ENCODE assay signal across 8 cellular contexts in genomic region chr1:200409761-200410565, GRCh38. TPM values are rescaled to one million over a fixed set of nuclear protein-coding genes. Genes with fewer than 3 reads are reported as not detected.
DNase-seq lines count a peak whose midpoint lies in the region; ATAC-seq and TF ChIP-seq lines count a peak whose summit lies in the region.

ZNF281 (minus strand) TSS chr1:200410036; CDS start chr1:200409705, 331 bp downstream.

- H3K4me1 ChIP-seq in spleen = peaks cover 26 to 55% (median 51%) of the 10 kb centered on the region in 6 donors

- DNase-seq in AG20443 (ENCODE audit: low spot score) (peak; percentile 99), NCI-H446 (lab: John Stamatoyannopoulos, UW) (peak; percentile 85 to 96), inferior parietal cortex (ENCODE audit: extremely low spot score) (peak; percentile 96), spleen (peak; percentile 99)
- DNase-seq in activated CD4-positive, CD25-positive, alpha-beta regulatory T cell (lab: John Stamatoyannopoulos, UW) = peak; percentile 85 to 90 (median 88)
- DNase-seq in central memory CD4-positive, alpha-beta T cell = peak; percentile 93

- peak in 2 of 3 donors; percentile 14 to 60 for TF ChIP-seq POLR2A in spleen (IDR thresholded peaks at IDR 0.05)

- H3K27ac ChIP-seq in spleen = peak within 1 kb of the TSS; percentile 67 to 97 (median 92)

- H3K36me3 ChIP-seq in spleen = peaks cover 0 to 24% (median 0%) of the 10 kb centered on the region in 6 donors

- ATAC-seq in GM19043 (IDR thresholded peaks at IDR 0.05; ENCODE audit: low read depth, unreplicated experiment) = peak; percentile 91
- ATAC-seq in HG03354 (IDR thresholded peaks at IDR 0.05; ENCODE audit: poor library complexity, severe bottlenecking, unreplicated experiment) = peak; percentile 93

- peak in 1 of 11 experiments; percentile 18 for TF ChIP-seq CTCF in spleen (IDR thresholded peaks at IDR 0.05 in 8 of 11, conservative IDR thresholded peaks at IDR 0.05 in 3 of 11)

- peak within 1 kb of the TSS; percentile 66 to 93 (median 86) for H3K4me3 ChIP-seq in spleen

- 0 to 1% (median 0%) methylated on average over 50 to 54 of the region's 54 CpGs for WGBS in spleen, 5 donors

- no peaks in the 10 kb centered on the region for H3K27me3 ChIP-seq in spleen (replicated peaks in 1 of 7)

- intact Hi-C loops in spleen (cut with DNase I; ENCODE audit: low total_unique reads) = no loop called here

- no peaks in the 10 kb centered on the region for H3K9me3 ChIP-seq in spleen

RNA-seq across cellular contexts. Expression of gene ZNF281, which starts in this region (rescaled TPM):
- 10 to 100 TPM; 20.0 to 34.8 (median 23.1) TPM for total RNA-seq in spleen
- 1 to 10 TPM; 4.4 to 6.3 (median 5.2) TPM for polyA plus RNA-seq in spleen

Comparison
In these comparisons a context has a peak if more than half of its experiments do, and no peak if none do; other contexts are left out.
1. Peak in every context shown above with its lines: DNase-seq, ATAC-seq, H3K4me3 ChIP-seq and H3K27ac ChIP-seq.